ENCODE assay signal across 1 cellular context in the genomic region with DNA sequence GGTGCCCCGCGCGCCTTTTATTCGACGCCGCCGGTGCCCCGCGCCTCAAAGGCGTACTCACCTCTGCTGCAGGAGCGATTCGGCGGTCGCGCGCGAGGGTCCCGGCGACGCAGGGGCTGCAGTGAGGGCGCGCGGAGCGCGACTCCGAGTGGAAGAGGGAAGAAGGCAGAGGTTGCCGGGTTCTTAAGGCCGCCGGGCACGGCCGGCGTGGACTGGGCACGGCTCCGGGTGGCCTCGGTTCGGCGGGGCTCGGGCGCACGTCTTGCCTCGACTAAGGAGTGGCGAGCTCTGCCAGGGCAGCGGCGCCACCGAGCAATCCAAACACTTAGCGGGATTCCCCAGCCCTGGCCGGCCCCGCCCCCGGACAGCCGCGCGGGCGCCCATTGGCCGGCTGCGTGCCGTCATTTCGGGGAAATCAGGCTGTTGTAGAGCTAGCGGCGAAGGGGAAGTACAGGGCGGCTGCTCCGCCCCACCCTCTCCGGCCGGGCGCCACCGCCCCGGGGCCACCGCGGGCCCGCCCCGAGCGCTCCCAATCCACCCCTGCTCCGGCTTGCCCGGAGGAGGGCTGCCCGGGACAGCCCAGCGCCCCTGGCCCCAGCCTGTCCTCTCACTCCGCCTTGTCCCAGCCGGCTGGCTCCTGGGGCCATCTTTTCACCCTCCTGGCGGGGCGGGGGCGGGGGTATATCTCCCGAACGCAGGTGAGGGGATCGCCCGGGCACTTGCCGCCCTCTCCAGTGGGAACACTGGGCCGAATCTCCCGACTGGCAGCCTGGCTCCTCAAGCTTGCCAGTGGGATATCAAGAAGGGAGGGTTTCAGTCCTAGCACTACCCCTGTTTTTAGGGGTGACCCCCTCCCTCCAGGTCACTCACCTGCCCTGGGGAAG.
TF ChIP-seq lines count a peak whose summit lies in the region.

A gene with protein sequence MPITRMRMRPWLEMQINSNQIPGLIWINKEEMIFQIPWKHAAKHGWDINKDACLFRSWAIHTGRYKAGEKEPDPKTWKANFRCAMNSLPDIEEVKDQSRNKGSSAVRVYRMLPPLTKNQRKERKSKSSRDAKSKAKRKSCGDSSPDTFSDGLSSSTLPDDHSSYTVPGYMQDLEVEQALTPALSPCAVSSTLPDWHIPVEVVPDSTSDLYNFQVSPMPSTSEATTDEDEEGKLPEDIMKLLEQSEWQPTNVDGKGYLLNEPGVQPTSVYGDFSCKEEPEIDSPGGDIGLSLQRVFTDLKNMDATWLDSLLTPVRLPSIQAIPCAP (minus strand): TSS at position 290 of the 884 bp plus-strand sequence. CDS start 1,295 bp downstream, outside the sequence.

TF ChIP-seq in HepG2, 621 proteins besides CTCF, POLR2A, EP300 and RAD21 (continued from another document and continues in another):
- TF ChIP-seq EEA1 (CRISPR knock-in tag; IDR thresholded peaks at IDR 0.05; ENCODE audit: borderline replicate concordance) (peak; percentile 56), HNRNPUL1 (IDR thresholded peaks at IDR 0.05; ENCODE audit: low read depth, low read length) (no peak), KLF9 (CRISPR knock-in tag; IDR thresholded peaks at IDR 0.05; ENCODE audit: low read depth) (no peak), SP140L (CRISPR knock-in tag; IDR thresholded peaks at IDR 0.05; ENCODE audit: borderline replicate concordance) (no peak; the same call in 1 of the 2 replicates), ZNF589 (CRISPR knock-in tag; conservative IDR thresholded peaks at IDR 0.05) (no peak; the same call in 1 of the 2 replicates), POLR2AphosphoS2 (IDR thresholded peaks at IDR 0.05; ENCODE audit: low read depth, low read length) (no peak), ZNF543 (CRISPR knock-in tag; IDR thresholded peaks at IDR 0.05) (0 out of 2 replicates have a peak, but pooled peaks have one; percentile 37), ISX (CRISPR knock-in tag; conservative IDR thresholded peaks at IDR 0.05) (0 out of 2 replicates have a peak, but pooled peaks have one; percentile 76), TRIM24 (CRISPR knock-in tag; IDR thresholded peaks at IDR 0.05) (no peak), SNAPC2 (CRISPR knock-in tag; IDR thresholded peaks at IDR 0.05) (0 out of 2 replicates have a peak, but pooled peaks have one; percentile 43), ERF (CRISPR knock-in tag; IDR thresholded peaks at IDR 0.05) (peak; percentile 62), HOXA5 (CRISPR knock-in tag; IDR thresholded peaks at IDR 0.05) (peak; percentile 52), ZNF263 (CRISPR knock-in tag; IDR thresholded peaks at IDR 0.05) (peak; percentile 5; the same call in 1 of the 2 replicates), ZNF737 (CRISPR knock-in tag; IDR thresholded peaks at IDR 0.05; ENCODE audit: borderline replicate concordance) (no peak), SMC3 (IDR thresholded peaks at IDR 0.05; ENCODE audit: low read length) (no peak), TCF7L2 (IDR thresholded peaks at IDR 0.05; ENCODE audit: low read depth, low read length) (no peak), ZSCAN25 (CRISPR knock-in tag; IDR thresholded peaks at IDR 0.05) (peak; percentile 99), ZC3H13 (CRISPR knock-in tag; IDR thresholded peaks at IDR 0.05) (no peak), IRF2 (CRISPR knock-in tag; IDR thresholded peaks at IDR 0.05) (peak; percentile 52; the same call in 1 of the 2 replicates), ZNF124 (CRISPR knock-in tag; IDR thresholded peaks at IDR 0.05) (no peak), SALL1 (CRISPR knock-in tag; IDR thresholded peaks at IDR 0.05) (peak; percentile 62), SKI (IDR thresholded peaks at IDR 0.05; ENCODE audit: partially characterized antibody) (peak; percentile 19), ZNF121 (CRISPR knock-in tag; IDR thresholded peaks at IDR 0.05) (no peak), ZNF83 (CRISPR knock-in tag; IDR thresholded peaks at IDR 0.05; ENCODE audit: borderline replicate concordance) (no peak), KLF16 (CRISPR knock-in tag; IDR thresholded peaks at IDR 0.05) (peak in 1 of 2 experiments; percentile 58; a peak in 1 of 4 replicates), ZNF282 (IDR thresholded peaks at IDR 0.05; ENCODE audit: partially characterized antibody) (no peak), ZNF549 (CRISPR knock-in tag; IDR thresholded peaks at IDR 0.05) (no peak), ZNF674 (CRISPR knock-in tag; IDR thresholded peaks at IDR 0.05; ENCODE audit: low read depth) (no peak), ZFP37 (CRISPR knock-in tag; IDR thresholded peaks at IDR 0.05; ENCODE audit: borderline replicate concordance) (peak; percentile 84)
- TF ChIP-seq, protein P1, sequence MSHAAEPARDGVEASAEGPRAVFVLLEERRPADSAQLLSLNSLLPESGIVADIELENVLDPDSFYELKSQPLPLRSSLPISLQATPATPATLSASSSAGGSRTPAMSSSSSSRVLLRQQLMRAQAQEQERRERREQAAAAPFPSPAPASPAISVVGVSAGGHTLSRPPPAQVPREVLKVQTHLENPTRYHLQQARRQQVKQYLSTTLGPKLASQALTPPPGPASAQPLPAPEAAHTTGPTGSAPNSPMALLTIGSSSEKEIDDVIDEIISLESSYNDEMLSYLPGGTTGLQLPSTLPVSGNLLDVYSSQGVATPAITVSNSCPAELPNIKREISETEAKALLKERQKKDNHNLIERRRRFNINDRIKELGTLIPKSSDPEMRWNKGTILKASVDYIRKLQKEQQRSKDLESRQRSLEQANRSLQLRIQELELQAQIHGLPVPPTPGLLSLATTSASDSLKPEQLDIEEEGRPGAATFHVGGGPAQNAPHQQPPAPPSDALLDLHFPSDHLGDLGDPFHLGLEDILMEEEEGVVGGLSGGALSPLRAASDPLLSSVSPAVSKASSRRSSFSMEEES (CRISPR knock-in tag; IDR thresholded peaks at IDR 0.05), result peak; percentile 78
- TF ChIP-seq, protein P2, sequence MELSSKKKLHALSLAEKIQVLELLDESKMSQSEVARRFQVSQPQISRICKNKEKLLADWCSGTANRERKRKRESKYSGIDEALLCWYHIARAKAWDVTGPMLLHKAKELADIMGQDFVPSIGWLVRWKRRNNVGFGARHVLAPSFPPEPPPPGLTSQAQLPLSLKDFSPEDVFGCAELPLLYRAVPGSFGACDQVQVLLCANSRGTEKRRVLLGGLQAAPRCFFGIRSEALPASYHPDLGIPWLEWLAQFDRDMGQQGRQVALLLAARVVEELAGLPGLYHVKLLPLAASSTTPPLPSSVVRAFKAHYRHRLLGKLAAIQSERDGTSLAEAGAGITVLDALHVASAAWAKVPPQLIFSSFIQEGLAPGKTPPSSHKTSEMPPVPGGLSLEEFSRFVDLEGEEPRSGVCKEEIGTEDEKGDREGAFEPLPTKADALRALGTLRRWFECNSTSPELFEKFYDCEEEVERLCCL (CRISPR knock-in tag; IDR thresholded peaks at IDR 0.05; ENCODE audit: borderline replicate concordance), result peak; percentile 82; the same call in 1 of the 2 replicates
- TF ChIP-seq, protein P3, sequence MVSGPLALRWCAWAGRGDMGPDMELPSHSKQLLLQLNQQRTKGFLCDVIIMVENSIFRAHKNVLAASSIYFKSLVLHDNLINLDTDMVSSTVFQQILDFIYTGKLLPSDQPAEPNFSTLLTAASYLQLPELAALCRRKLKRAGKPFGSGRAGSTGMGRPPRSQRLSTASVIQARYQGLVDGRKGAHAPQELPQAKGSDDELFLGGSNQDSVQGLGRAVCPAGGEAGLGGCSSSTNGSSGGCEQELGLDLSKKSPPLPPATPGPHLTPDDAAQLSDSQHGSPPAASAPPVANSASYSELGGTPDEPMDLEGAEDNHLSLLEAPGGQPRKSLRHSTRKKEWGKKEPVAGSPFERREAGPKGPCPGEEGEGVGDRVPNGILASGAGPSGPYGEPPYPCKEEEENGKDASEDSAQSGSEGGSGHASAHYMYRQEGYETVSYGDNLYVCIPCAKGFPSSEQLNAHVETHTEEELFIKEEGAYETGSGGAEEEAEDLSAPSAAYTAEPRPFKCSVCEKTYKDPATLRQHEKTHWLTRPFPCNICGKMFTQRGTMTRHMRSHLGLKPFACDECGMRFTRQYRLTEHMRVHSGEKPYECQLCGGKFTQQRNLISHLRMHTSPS (CRISPR knock-in tag; IDR thresholded peaks at IDR 0.05; ENCODE audit: low read depth), result peak; percentile 79
- TF ChIP-seq, protein P4, sequence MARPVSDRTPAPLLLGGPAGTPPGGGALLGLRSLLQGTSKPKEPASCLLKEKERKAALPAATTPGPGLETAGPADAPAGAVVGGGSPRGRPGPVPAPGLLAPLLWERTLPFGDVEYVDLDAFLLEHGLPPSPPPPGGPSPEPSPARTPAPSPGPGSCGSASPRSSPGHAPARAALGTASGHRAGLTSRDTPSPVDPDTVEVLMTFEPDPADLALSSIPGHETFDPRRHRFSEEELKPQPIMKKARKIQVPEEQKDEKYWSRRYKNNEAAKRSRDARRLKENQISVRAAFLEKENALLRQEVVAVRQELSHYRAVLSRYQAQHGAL (CRISPR knock-in tag; IDR thresholded peaks at IDR 0.05; ENCODE audit: not compliant biosample characterization), result no peak
- TF ChIP-seq, protein P5, sequence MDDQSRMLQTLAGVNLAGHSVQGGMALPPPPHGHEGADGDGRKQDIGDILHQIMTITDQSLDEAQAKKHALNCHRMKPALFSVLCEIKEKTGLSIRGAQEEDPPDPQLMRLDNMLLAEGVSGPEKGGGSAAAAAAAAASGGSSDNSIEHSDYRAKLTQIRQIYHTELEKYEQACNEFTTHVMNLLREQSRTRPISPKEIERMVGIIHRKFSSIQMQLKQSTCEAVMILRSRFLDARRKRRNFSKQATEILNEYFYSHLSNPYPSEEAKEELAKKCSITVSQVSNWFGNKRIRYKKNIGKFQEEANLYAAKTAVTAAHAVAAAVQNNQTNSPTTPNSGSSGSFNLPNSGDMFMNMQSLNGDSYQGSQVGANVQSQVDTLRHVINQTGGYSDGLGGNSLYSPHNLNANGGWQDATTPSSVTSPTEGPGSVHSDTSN (CRISPR knock-in tag; IDR thresholded peaks at IDR 0.05; ENCODE audit: borderline replicate concordance), result no peak
- TF ChIP-seq, protein P6, sequence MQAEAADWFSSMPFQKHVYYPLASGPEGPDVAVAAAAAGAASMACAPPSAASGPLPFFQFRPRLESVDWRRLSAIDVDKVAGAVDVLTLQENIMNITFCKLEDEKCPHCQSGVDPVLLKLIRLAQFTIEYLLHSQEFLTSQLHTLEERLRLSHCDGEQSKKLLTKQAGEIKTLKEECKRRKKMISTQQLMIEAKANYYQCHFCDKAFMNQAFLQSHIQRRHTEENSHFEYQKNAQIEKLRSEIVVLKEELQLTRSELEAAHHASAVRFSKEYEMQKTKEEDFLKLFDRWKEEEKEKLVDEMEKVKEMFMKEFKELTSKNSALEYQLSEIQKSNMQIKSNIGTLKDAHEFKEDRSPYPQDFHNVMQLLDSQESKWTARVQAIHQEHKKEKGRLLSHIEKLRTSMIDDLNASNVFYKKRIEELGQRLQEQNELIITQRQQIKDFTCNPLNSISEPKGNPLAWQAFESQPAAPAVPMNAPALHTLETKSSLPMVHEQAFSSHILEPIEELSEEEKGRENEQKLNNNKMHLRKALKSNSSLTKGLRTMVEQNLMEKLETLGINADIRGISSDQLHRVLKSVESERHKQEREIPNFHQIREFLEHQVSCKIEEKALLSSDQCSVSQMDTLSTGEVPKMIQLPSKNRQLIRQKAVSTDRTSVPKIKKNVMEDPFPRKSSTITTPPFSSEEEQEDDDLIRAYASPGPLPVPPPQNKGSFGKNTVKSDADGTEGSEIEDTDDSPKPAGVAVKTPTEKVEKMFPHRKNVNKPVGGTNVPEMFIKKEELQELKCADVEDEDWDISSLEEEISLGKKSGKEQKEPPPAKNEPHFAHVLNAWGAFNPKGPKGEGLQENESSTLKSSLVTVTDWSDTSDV (CRISPR knock-in tag; IDR thresholded peaks at IDR 0.05), result peak; percentile 55; the same call in 1 of the 2 replicates
- TF ChIP-seq, protein P7, sequence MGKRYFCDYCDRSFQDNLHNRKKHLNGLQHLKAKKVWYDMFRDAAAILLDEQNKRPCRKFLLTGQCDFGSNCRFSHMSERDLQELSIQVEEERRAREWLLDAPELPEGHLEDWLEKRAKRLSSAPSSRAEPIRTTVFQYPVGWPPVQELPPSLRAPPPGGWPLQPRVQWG (CRISPR knock-in tag; IDR thresholded peaks at IDR 0.05; ENCODE audit: borderline replicate concordance, low read depth), result no peak
- TF ChIP-seq, protein P8, sequence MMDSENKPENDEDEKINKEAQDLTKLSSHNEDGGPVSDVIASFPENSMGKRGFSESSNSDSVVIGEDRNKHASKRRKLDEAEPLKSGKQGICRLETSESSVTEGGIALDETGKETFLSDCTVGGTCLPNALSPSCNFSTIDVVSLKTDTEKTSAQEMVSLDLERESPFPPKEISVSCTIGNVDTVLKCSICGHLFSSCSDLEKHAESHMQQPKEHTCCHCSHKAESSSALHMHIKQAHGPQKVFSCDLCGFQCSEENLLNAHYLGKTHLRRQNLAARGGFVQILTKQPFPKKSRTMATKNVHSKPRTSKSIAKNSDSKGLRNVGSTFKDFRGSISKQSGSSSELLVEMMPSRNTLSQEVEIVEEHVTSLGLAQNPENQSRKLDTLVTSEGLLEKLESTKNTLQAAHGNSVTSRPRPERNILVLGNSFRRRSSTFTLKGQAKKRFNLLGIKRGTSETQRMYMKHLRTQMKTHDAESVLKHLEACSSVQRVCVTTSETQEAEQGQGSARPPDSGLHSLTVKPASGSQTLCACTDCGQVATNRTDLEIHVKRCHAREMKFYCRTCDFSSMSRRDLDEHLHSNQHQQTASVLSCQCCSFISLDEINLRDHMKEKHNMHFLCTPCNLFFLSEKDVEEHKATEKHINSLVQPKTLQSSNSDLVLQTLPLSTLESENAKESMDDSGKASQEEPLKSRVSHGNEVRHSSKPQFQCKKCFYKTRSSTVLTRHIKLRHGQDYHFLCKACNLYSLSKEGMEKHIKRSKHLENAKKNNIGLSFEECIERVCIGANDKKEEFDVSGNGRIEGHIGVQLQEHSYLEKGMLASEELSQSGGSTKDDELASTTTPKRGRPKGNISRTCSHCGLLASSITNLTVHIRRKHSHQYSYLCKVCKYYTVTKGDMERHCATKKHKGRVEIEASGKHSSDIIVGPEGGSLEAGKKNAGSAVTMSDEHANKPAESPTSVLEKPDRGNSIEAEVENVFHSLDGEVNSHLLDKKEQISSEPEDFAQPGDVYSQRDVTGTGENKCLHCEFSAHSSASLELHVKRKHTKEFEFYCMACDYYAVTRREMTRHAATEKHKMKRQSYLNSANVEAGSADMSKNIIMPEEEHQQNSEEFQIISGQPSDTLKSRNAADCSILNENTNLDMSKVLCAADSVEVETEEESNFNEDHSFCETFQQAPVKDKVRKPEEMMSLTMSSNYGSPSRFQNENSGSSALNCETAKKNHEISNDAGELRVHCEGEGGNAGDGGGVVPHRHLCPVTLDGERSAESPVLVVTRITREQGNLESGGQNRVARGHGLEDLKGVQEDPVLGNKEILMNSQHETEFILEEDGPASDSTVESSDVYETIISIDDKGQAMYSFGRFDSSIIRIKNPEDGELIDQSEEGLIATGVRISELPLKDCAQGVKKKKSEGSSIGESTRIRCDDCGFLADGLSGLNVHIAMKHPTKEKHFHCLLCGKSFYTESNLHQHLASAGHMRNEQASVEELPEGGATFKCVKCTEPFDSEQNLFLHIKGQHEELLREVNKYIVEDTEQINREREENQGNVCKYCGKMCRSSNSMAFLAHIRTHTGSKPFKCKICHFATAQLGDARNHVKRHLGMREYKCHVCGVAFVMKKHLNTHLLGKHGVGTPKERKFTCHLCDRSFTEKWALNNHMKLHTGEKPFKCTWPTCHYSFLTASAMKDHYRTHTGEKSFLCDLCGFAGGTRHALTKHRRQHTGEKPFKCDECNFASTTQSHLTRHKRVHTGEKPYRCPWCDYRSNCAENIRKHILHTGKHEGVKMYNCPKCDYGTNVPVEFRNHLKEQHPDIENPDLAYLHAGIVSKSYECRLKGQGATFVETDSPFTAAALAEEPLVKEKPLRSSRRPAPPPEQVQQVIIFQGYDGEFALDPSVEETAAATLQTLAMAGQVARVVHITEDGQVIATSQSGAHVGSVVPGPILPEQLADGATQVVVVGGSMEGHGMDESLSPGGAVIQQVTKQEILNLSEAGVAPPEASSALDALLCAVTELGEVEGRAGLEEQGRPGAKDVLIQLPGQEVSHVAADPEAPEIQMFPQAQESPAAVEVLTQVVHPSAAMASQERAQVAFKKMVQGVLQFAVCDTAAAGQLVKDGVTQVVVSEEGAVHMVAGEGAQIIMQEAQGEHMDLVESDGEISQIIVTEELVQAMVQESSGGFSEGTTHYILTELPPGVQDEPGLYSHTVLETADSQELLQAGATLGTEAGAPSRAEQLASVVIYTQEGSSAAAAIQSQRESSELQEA (CRISPR knock-in tag; IDR thresholded peaks at IDR 0.05; ENCODE audit: not compliant biosample characterization), result peak; percentile 39
